ENCODE assay signal across 1 cellular context in genomic region chr12:47904647-47905312, GRCh38.
A peak's percentile ranks its signal among the peaks of the same experiment; 100 is the strongest.
TF ChIP-seq lines count a peak whose summit lies in the region.

Gene VDR (minus strand): TSS chr12:47904994. CDS start chr12:47879113, 25,881 bp downstream.

TF ChIP-seq in HEK293, 187 proteins besides CTCF, POLR2A, EP300 and RAD21 (continued from another document and continues in another):
- TF ChIP-seq ZNF398 (tag by site-specific recombination; IDR thresholded peaks at IDR 0.05) (no peak), ZNF785 (tag by site-specific recombination; IDR thresholded peaks at IDR 0.05) (no peak), ZNF133 (tag by site-specific recombination; IDR thresholded peaks at IDR 0.05) (no peak), ZNF449 (tag by site-specific recombination; IDR thresholded peaks at IDR 0.05) (no peak), KLF10 (tag by site-specific recombination; IDR thresholded peaks at IDR 0.05) (no peak), ZNF510 (tag by site-specific recombination; IDR thresholded peaks at IDR 0.05; ENCODE audit: insufficient replicate concordance) (no peak), ZNF16 (tag by site-specific recombination; IDR thresholded peaks at IDR 0.05; ENCODE audit: low read depth) (no peak), ZNF416 (tag by site-specific recombination; IDR thresholded peaks at IDR 0.05) (no peak), MYNN (tag by site-specific recombination; IDR thresholded peaks at IDR 0.05; ENCODE audit: borderline replicate concordance) (no peak), ZNF2 (tag by site-specific recombination; IDR thresholded peaks at IDR 0.05) (no peak), ZNF404 (tag by site-specific recombination; IDR thresholded peaks at IDR 0.05) (no peak), ZNF692 (tag by site-specific recombination; IDR thresholded peaks at IDR 0.05) (peak; percentile 50; the same call in 1 of the 2 replicates), KLF16 (tag by site-specific recombination; IDR thresholded peaks at IDR 0.05) (no peak; the same call in 1 of the 2 replicates), KLF8 (tag by site-specific recombination; IDR thresholded peaks at IDR 0.05) (peak; percentile 16; the same call in 1 of the 2 replicates), ZNF174 (tag by site-specific recombination; IDR thresholded peaks at IDR 0.05) (no peak), ZNF292 (tag by site-specific recombination; IDR thresholded peaks at IDR 0.05; ENCODE audit: borderline replicate concordance, low read depth) (no peak), ZNF223 (tag by site-specific recombination; IDR thresholded peaks at IDR 0.05) (no peak), GLI4 (tag by site-specific recombination; IDR thresholded peaks at IDR 0.05) (0 out of 2 replicates have a peak, but pooled peaks have one; percentile 42), PRDM1 (tag by site-specific recombination; IDR thresholded peaks at IDR 0.05) (no peak), ZNF629 (tag by site-specific recombination; IDR thresholded peaks at IDR 0.05) (0 out of 2 replicates have a peak, but pooled peaks have one; percentile 8), ZFHX2 (tag by site-specific recombination; conservative IDR thresholded peaks at IDR 0.05) (0 out of 2 replicates have a peak, but pooled peaks have one; percentile 13), ZNF221 (tag by site-specific recombination; IDR thresholded peaks at IDR 0.05; ENCODE audit: borderline replicate concordance) (no peak), ZNF626 (tag by site-specific recombination; IDR thresholded peaks at IDR 0.05) (no peak), ZBTB20 (tag by site-specific recombination; IDR thresholded peaks at IDR 0.05) (peak; percentile 87), ZNF18 (tag by site-specific recombination; IDR thresholded peaks at IDR 0.05) (no peak), KLF7 (tag by site-specific recombination; IDR thresholded peaks at IDR 0.05; ENCODE audit: borderline replicate concordance) (no peak), ZFP41 (tag by site-specific recombination; IDR thresholded peaks at IDR 0.05; ENCODE audit: borderline replicate concordance) (no peak), ZBTB17 (tag by site-specific recombination; IDR thresholded peaks at IDR 0.05) (no peak; the same call in 1 of the 2 replicates), ZXDB (tag by site-specific recombination; IDR thresholded peaks at IDR 0.05) (peak; percentile 73), ZNF24 (tag by site-specific recombination; IDR thresholded peaks at IDR 0.05) (no peak; the same call in 1 of the 2 replicates), HIC1 (tag by site-specific recombination; IDR thresholded peaks at IDR 0.05) (peak; percentile 34; the same call in 1 of the 2 replicates), TCF7L2 (IDR thresholded peaks at IDR 0.05; ENCODE audit: borderline replicate concordance, low read depth, low read length) (no peak), ZSCAN30 (tag by site-specific recombination; IDR thresholded peaks at IDR 0.05) (no peak), REST (tag by site-specific recombination; IDR thresholded peaks at IDR 0.05) (no peak), PRDM2 (tag by site-specific recombination; IDR thresholded peaks at IDR 0.05; ENCODE audit: borderline replicate concordance) (no peak), KLF1 (tag by site-specific recombination; IDR thresholded peaks at IDR 0.05) (no peak), ZBTB26 (tag by site-specific recombination; optimal IDR thresholded peaks at IDR 0.05) (peak; percentile 67), EGR2 (tag by site-specific recombination; IDR thresholded peaks at IDR 0.05; ENCODE audit: low read depth) (no peak)
